30 cellular contexts compared by ENCODE assay signal in genomic region chr7:30831227-30831626, GRCh38.
"Had no signal": no experiment of that assay in that cellular context is flagged by ENCODE, and none has a peak within 500 bp of the region (broad histone marks: within the 10 kb centered on the region; RNA-seq: fewer than 3 reads in every experiment).

No MANE protein-coding gene starts in this region.

- H3K27me3 Mint-ChIP-seq: activated B cell treated with CpG ODN at 0.5 μM for 24 hours; activated CD4-positive, alpha-beta T cell treated with anti-CD3 and anti-CD28 coated beads for 36 hours; activated CD8-positive, alpha-beta memory T cell treated with anti-CD3 and anti-CD28 coated beads, Interleukin-2, amount 10 ng/mL, durations not matched to agents 7 days and 5 days; brain; stimulated activated naive CD8-positive, alpha-beta T cell treated with anti-CD3 and anti-CD28 coated beads, Interleukin-15, amount 100 ng/mL, for 72 hours had no signal

- H3K36me3 ChIP-seq: neutrophil, pancreas, sigmoid colon, thyroid gland, upper lobe of right lung had no signal

- H3K27ac ChIP-seq: esophagus squamous epithelium, gastroesophageal sphincter, left ventricle myocardium inferior, neutrophil, pancreas, prostate gland, sigmoid colon, upper lobe of right lung had no signal

- H3K4me3 Mint-ChIP-seq: activated B cell treated with CpG ODN at 0.5 μM for 24 hours; activated CD4-positive, alpha-beta T cell treated with anti-CD3 and anti-CD28 coated beads for 36 hours; activated CD8-positive, alpha-beta memory T cell treated with anti-CD3 and anti-CD28 coated beads, Interleukin-2, amount 10 ng/mL, durations not matched to agents 7 days and 5 days; activated CD8-positive, alpha-beta T cell treated with anti-CD3 and anti-CD28 coated beads, Interleukin-2, amount 10 ng/mL, durations not matched to agents 7 days and 5 days; activated T-cell treated with anti-CD3 and anti-CD28 coated beads, Interleukin-2, amount 50 U/mL, for 72 hours; brain; immature natural killer cell; nephron; stimulated activated memory B cell treated with anti-CD40 and anti-IgM and Interleukin-4, amounts not matched to agents 10 μg/mL and 1 μg/mL and 100 μg/mL, for 72 hours; stimulated activated naive CD8-positive, alpha-beta T cell treated with anti-CD3 and anti-CD28 coated beads, Interleukin-15, amount 100 ng/mL, for 72 hours; T-helper 2 cell treated with Interferon-gamma antibody and Interleukin-4, amounts not matched to agents 5 μg/mL and 100 μg/mL, for 36 hours had no signal

- H3K27ac Mint-ChIP-seq: activated B cell treated with CpG ODN at 0.5 μM for 24 hours; activated CD4-positive, alpha-beta T cell treated with anti-CD3 and anti-CD28 coated beads for 36 hours; activated CD8-positive, alpha-beta memory T cell treated with anti-CD3 and anti-CD28 coated beads, Interleukin-2, amount 10 ng/mL, durations not matched to agents 7 days and 5 days; activated CD8-positive, alpha-beta T cell treated with anti-CD3 and anti-CD28 coated beads, Interleukin-2, amount 10 ng/mL, durations not matched to agents 7 days and 5 days; activated naive CD4-positive, alpha-beta T cell treated with anti-CD3 and anti-CD28 coated beads, Interleukin-2, amount 50 U/mL, for 72 hours; activated T-cell treated with anti-CD3 and anti-CD28 coated beads, Interleukin-2, amount 50 U/mL, for 72 hours; brain; immature natural killer cell; nephron; stimulated activated memory B cell treated with anti-CD40 and anti-IgM and Interleukin-4, amounts not matched to agents 10 μg/mL and 1 μg/mL and 100 μg/mL, for 72 hours; T-helper 2 cell treated with Interferon-gamma antibody and Interleukin-4, amounts not matched to agents 5 μg/mL and 100 μg/mL, for 36 hours had no signal

- H3K4me1 Mint-ChIP-seq: activated B cell treated with CpG ODN at 0.5 μM for 24 hours; activated CD8-positive, alpha-beta memory T cell treated with anti-CD3 and anti-CD28 coated beads, Interleukin-2, amount 10 ng/mL, durations not matched to agents 7 days and 5 days; brain; immature natural killer cell; nephron; stimulated activated memory B cell treated with anti-CD40 and anti-IgM and Interleukin-4, amounts not matched to agents 10 μg/mL and 1 μg/mL and 100 μg/mL, for 72 hours had no signal

- ATAC-seq: activated CD4-positive, alpha-beta T cell treated with anti-CD3 and anti-CD28 coated beads for 36 hours; activated CD8-positive, alpha-beta memory T cell treated with anti-CD3 and anti-CD28 coated beads, Interleukin-2, amount 10 ng/mL, durations not matched to agents 7 days and 5 days; activated CD8-positive, alpha-beta T cell treated with anti-CD3 and anti-CD28 coated beads, Interleukin-2, amount 10 ng/mL, durations not matched to agents 7 days and 5 days; activated naive CD4-positive, alpha-beta T cell treated with anti-CD3 and anti-CD28 coated beads, Interleukin-2, amount 50 U/mL, for 72 hours; activated T-cell treated with anti-CD3 and anti-CD28 coated beads, Interleukin-2, amount 50 U/mL, for 72 hours; gastroesophageal sphincter; pancreas; stimulated activated memory B cell treated with anti-CD40 and anti-IgM and Interleukin-4, amounts not matched to agents 10 μg/mL and 1 μg/mL and 100 μg/mL, for 72 hours; stimulated activated naive CD8-positive, alpha-beta T cell treated with anti-CD3 and anti-CD28 coated beads, Interleukin-15, amount 100 ng/mL, for 72 hours; upper lobe of right lung had no signal

- H3K9me3 ChIP-seq: neutrophil, pancreas, prostate gland, thyroid gland, upper lobe of right lung had no signal

- H3K4me1 ChIP-seq: esophagus squamous epithelium, left ventricle myocardium inferior, pancreas, prostate gland, sigmoid colon, upper lobe of right lung had no signal

- H3K4me3 ChIP-seq: esophagus squamous epithelium, gastroesophageal sphincter, left ventricle myocardium inferior, pancreas, prostate gland, sigmoid colon, thyroid gland, upper lobe of right lung had no signal

- H3K27me3 ChIP-seq: esophagus squamous epithelium, gastroesophageal sphincter, neutrophil, pancreas, sigmoid colon, thyroid gland, upper lobe of right lung had no signal

- DNase-seq: activated B cell treated with CpG ODN at 0.5 μM for 24 hours; activated CD4-positive, alpha-beta T cell treated with anti-CD3 and anti-CD28 coated beads for 36 hours; activated CD8-positive, alpha-beta T cell treated with anti-CD3 and anti-CD28 coated beads, Interleukin-2, amount 10 ng/mL, durations not matched to agents 7 days and 5 days; activated naive CD4-positive, alpha-beta T cell; activated T-cell treated with anti-CD3 and anti-CD28 coated beads for 4 hours; activated T-cell treated with anti-CD3 and anti-CD28 coated beads, Interleukin-2, amount 50 U/mL, for 72 hours; aorta; caudate nucleus; esophagus squamous epithelium; hippocampal formation; immature natural killer cell; left ventricle myocardium inferior; pancreas; retina; sigmoid colon; small intestine; stimulated activated CD4-positive, alpha-beta T cell treated with anti-CD3 and anti-CD28 coated beads, Interleukin-4, amount 100 ng/mL, for 4 hours; stimulated activated naive CD8-positive, alpha-beta T cell treated with anti-CD3 and anti-CD28 coated beads, Interleukin-15, amount 100 ng/mL, for 72 hours; T-helper 1 cell; thyroid gland; upper lobe of right lung had no signal
